In genomic region chr13:75120071-75120470, GRCh38 we compare ENCODE assay signal across 22 cellular contexts.
"Had no signal": no experiment of that assay in that cellular context is flagged by ENCODE, and none has a peak within 500 bp of the region (broad histone marks: within the 10 kb centered on the region; RNA-seq: fewer than 3 reads in every experiment).

No MANE protein-coding gene starts in this region.

- ATAC-seq: activated T-cell treated with anti-CD3 and anti-CD28 coated beads, Interleukin-2, amount 50 U/mL, for 4 hours; K562; Panc1; Right ventricle myocardium inferior had no signal

- H3K4me3 ChIP-seq: K562, SJCRH30 had no signal

- DNase-seq: activated CD4-positive, alpha-beta memory T cell treated with anti-CD3 and anti-CD28 coated beads for 36 hours; activated CD4-positive, alpha-beta T cell treated with anti-CD3 and anti-CD28 coated beads, Interleukin-2, amount 10 ng/mL, durations not matched to agents 7 days and 5 days; activated CD4-positive, CD25-positive, alpha-beta regulatory T cell; activated CD8-positive, alpha-beta memory T cell treated with anti-CD3 and anti-CD28 coated beads for 24 hours; activated effector memory CD4-positive, alpha-beta T cell treated with anti-CD3 and anti-CD28 coated beads, Interleukin-2, amount 50 U/mL, for 16 hours; activated naive CD4-positive, alpha-beta T cell treated with anti-CD3 and anti-CD28 coated beads for 36 hours; activated T-cell treated with anti-CD3 and anti-CD28 coated beads, Interleukin-2, amount 50 U/mL, for 4 hours; amygdala; Karpas-422; MM.1S; NCI-H1105; NCI-H187 treated with DMSO at 0.1 percent for 48 hours; NCI-H526 treated with DMSO at 0.1 percent for 48 hours; NK-92 treated with Interleukin-12 subunit alpha and Interleukin-12 subunit beta, amount 100 ng/mL, for 24 hours; OCI-M1; RPMI8226; SJCRH30; SK-N-SH; T-helper 1 cell had no signal
